In genomic region chr1:198520524-198521254, GRCh38 we compare ENCODE assay signal across 8 cellular contexts.
DNase-seq lines count a peak whose midpoint lies in the region; ATAC-seq lines count a peak whose summit lies in the region.

No MANE protein-coding gene starts in this region.

- no peak for DNase-seq in activated naive CD4-positive, alpha-beta T cell treated with anti-CD3 and anti-CD28 coated beads, Interleukin-2, amount 10 ng/mL, durations not matched to agents 7 days and 5 days
- no peak for DNase-seq in activated naive CD4-positive, alpha-beta T cell (lab: John Stamatoyannopoulos, UW)
- DNase-seq in stimulated activated naive CD8-positive, alpha-beta T cell treated with anti-CD3 and anti-CD28 coated beads, Interleukin-15, amount 100 ng/mL, for 72 hours, result no peak
- no peak for DNase-seq in amniotic stem cell (lab: John Stamatoyannopoulos, UW)
- no peak for DNase-seq in NCI-H748 treated with DMSO at 0.1 percent for 48 hours (lab: John Stamatoyannopoulos, UW)
- DNase-seq in activated effector memory CD4-positive, alpha-beta T cell treated with anti-CD3 and anti-CD28 coated beads, Interleukin-2, amount 50 U/mL, for 16 hours, result no peak

- H3K4me1 Mint-ChIP-seq in activated naive CD4-positive, alpha-beta T cell treated with anti-CD3 and anti-CD28 coated beads, Interleukin-2, amount 10 ng/mL, durations not matched to agents 7 days and 5 days, result peaks cover 69% of the 10 kb centered on the region
- H3K4me1 Mint-ChIP-seq in T-helper 1 cell treated with Interleukin-12 subunit alpha and Interleukin-12 subunit beta and Interleukin-4 antibody, amounts not matched to agents 30 μg/mL and 1 μg/mL, for 36 hours (ENCODE audit: low read depth), result peaks cover 50% of the 10 kb centered on the region
- H3K4me1 Mint-ChIP-seq in stimulated activated naive CD8-positive, alpha-beta T cell treated with anti-CD3 and anti-CD28 coated beads, Interleukin-15, amount 100 ng/mL, for 72 hours, result peaks cover 61% of the 10 kb centered on the region

- peak overlapping the region; percentile 55 for H3K4me3 Mint-ChIP-seq in activated naive CD4-positive, alpha-beta T cell treated with anti-CD3 and anti-CD28 coated beads, Interleukin-2, amount 10 ng/mL, durations not matched to agents 7 days and 5 days
- peak overlapping the region; percentile 43 for H3K4me3 Mint-ChIP-seq in T-helper 1 cell treated with Interleukin-12 subunit alpha and Interleukin-12 subunit beta and Interleukin-4 antibody, amounts not matched to agents 30 μg/mL and 1 μg/mL, for 36 hours
- H3K4me3 Mint-ChIP-seq in stimulated activated naive CD8-positive, alpha-beta T cell treated with anti-CD3 and anti-CD28 coated beads, Interleukin-15, amount 100 ng/mL, for 72 hours, result peak overlapping the region; percentile 54 to 76

- peak overlapping the region; percentile 85 for H3K27ac Mint-ChIP-seq in activated naive CD4-positive, alpha-beta T cell treated with anti-CD3 and anti-CD28 coated beads, Interleukin-2, amount 10 ng/mL, durations not matched to agents 7 days and 5 days
- H3K27ac Mint-ChIP-seq in T-helper 1 cell treated with Interleukin-12 subunit alpha and Interleukin-12 subunit beta and Interleukin-4 antibody, amounts not matched to agents 30 μg/mL and 1 μg/mL, for 36 hours, result peak overlapping the region; percentile 19
- peak overlapping the region; percentile 55 to 57 for H3K27ac Mint-ChIP-seq in stimulated activated naive CD8-positive, alpha-beta T cell treated with anti-CD3 and anti-CD28 coated beads, Interleukin-15, amount 100 ng/mL, for 72 hours

- no peaks in the 10 kb centered on the region for H3K36me3 Mint-ChIP-seq in activated naive CD4-positive, alpha-beta T cell treated with anti-CD3 and anti-CD28 coated beads, Interleukin-2, amount 10 ng/mL, durations not matched to agents 7 days and 5 days
- no peaks in the 10 kb centered on the region for H3K36me3 Mint-ChIP-seq in T-helper 1 cell treated with Interleukin-12 subunit alpha and Interleukin-12 subunit beta and Interleukin-4 antibody, amounts not matched to agents 30 μg/mL and 1 μg/mL, for 36 hours (ENCODE audit: low read depth)

- no peaks in the 10 kb centered on the region for H3K27me3 Mint-ChIP-seq in activated naive CD4-positive, alpha-beta T cell treated with anti-CD3 and anti-CD28 coated beads, Interleukin-2, amount 10 ng/mL, durations not matched to agents 7 days and 5 days
- H3K27me3 Mint-ChIP-seq in T-helper 1 cell treated with Interleukin-12 subunit alpha and Interleukin-12 subunit beta and Interleukin-4 antibody, amounts not matched to agents 30 μg/mL and 1 μg/mL, for 36 hours (ENCODE audit: low read depth), result no peaks in the 10 kb centered on the region
- H3K27me3 Mint-ChIP-seq in stimulated activated naive CD8-positive, alpha-beta T cell treated with anti-CD3 and anti-CD28 coated beads, Interleukin-15, amount 100 ng/mL, for 72 hours, result no peaks in the 10 kb centered on the region

- H3K9me3 Mint-ChIP-seq in activated naive CD4-positive, alpha-beta T cell treated with anti-CD3 and anti-CD28 coated beads, Interleukin-2, amount 10 ng/mL, durations not matched to agents 7 days and 5 days, result no peaks in the 10 kb centered on the region
- H3K9me3 Mint-ChIP-seq in T-helper 1 cell treated with Interleukin-12 subunit alpha and Interleukin-12 subunit beta and Interleukin-4 antibody, amounts not matched to agents 30 μg/mL and 1 μg/mL, for 36 hours, result no peaks in the 10 kb centered on the region
- no peaks in the 10 kb centered on the region for H3K9me3 Mint-ChIP-seq in stimulated activated naive CD8-positive, alpha-beta T cell treated with anti-CD3 and anti-CD28 coated beads, Interleukin-15, amount 100 ng/mL, for 72 hours

- peak; percentile 88 for ATAC-seq in HG02970 (IDR thresholded peaks at IDR 0.05; ENCODE audit: low FRiP score, unreplicated experiment)
- peak; percentile 71 for ATAC-seq in stimulated activated naive CD8-positive, alpha-beta T cell treated with anti-CD3 and anti-CD28 coated beads, Interleukin-15, amount 100 ng/mL, for 72 hours

- CTCF ChIA-PET in activated naive CD4-positive, alpha-beta T cell treated with anti-CD3 and anti-CD28 coated beads, Interleukin-2, amount 10 ng/mL, durations not matched to agents 7 days and 5 days (lab: Charles Lee), result interaction anchor here (0.8 to 1.4 kb wide), 4 partner anchors 140 to 165 kb away, joined by 3 to 7 read pairs (median 3); no protein-coding TSS in a partner anchor

Comparison
In these comparisons a context has a peak if more than half of its experiments do, and no peak if none do; other contexts are left out.
1. H3K27ac Mint-ChIP-seq: peak in every context shown above with its lines; median percentile 85 in activated naive CD4-positive, alpha-beta T cell treated with anti-CD3 and anti-CD28 coated beads, Interleukin-2, amount 10 ng/mL, durations not matched to agents 7 days and 5 days; 56 in stimulated activated naive CD8-positive, alpha-beta T cell treated with anti-CD3 and anti-CD28 coated beads, Interleukin-15, amount 100 ng/mL, for 72 hours; 19 in T-helper 1 cell treated with Interleukin-12 subunit alpha and Interleukin-12 subunit beta and Interleukin-4 antibody, amounts not matched to agents 30 μg/mL and 1 μg/mL, for 36 hours.